10 cellular contexts compared by ENCODE assay signal in genomic region chr10:99775850-99776249, GRCh38. TPM values are rescaled to one million over a fixed set of nuclear protein-coding genes. Genes with fewer than 3 reads are reported as not detected.
DNase-seq lines count a peak whose midpoint lies in the region; ATAC-seq and TF ChIP-seq lines count a peak whose summit lies in the region.
"Had no signal": no experiment of that assay in that cellular context is flagged by ENCODE, and none has a peak within 500 bp of the region (broad histone marks: within the 10 kb centered on the region; RNA-seq: fewer than 3 reads in every experiment).

No MANE protein-coding gene starts in this region.

- no peak overlapping the region for H3K14ac ChIP-seq in neuronal stem cell (ENCODE audit: low read length)

- H3K36me3 ChIP-seq in GM23248 (ENCODE audit: low read depth) (no peaks in the 10 kb centered on the region), SK-N-SH (replicated peaks in 1 of 2; ENCODE audit: control insufficient read depth in 1 of 2, insufficient read depth in 2 of 2, low read length in 1 of 2) (no peaks in the 10 kb centered on the region), neuronal stem cell (replicated peaks in 1 of 2; ENCODE audit: control insufficient read depth in 2 of 2, insufficient read depth in 2 of 2, low read length in 2 of 2) (no peaks in the 10 kb centered on the region)
- H3K36me3 ChIP-seq: lower lobe of right lung had no signal

- H3K9me3 ChIP-seq in GM23248 (ENCODE audit: low read depth) (no peaks in the 10 kb centered on the region), SK-N-SH (no peaks in the 10 kb centered on the region), neuronal stem cell (replicated peaks in 1 of 2; ENCODE audit: control insufficient read depth in 2 of 2, insufficient read depth in 1 of 2, low read depth in 1 of 2, low read length in 2 of 2) (no peaks in the 10 kb centered on the region)
- H3K9me3 ChIP-seq: lower lobe of right lung had no signal

- no peak overlapping the region for H4K8ac ChIP-seq in neuronal stem cell (ENCODE audit: low read depth, low read length)

- H2BK5ac ChIP-seq in neuronal stem cell (ENCODE audit: low read length), result no peak overlapping the region

- H3F3A ChIP-seq in GM23248 (ENCODE audit: insufficient read depth) (peaks cover 35% of the 10 kb centered on the region), SK-N-SH (replicated peaks; ENCODE audit: insufficient read depth) (peaks cover 47% of the 10 kb centered on the region)

- H4K20me1 ChIP-seq in GM23248 (ENCODE audit: insufficient read depth), result no peaks in the 10 kb centered on the region
- H4K20me1 ChIP-seq in SK-N-SH (ENCODE audit: insufficient read depth), result no peaks in the 10 kb centered on the region

- H3K27me3 ChIP-seq in GM23248 (replicated peaks; ENCODE audit: insufficient read depth) (no peaks in the 10 kb centered on the region), SK-N-SH (ENCODE audit: insufficient read depth) (no peaks in the 10 kb centered on the region), neuronal stem cell (ENCODE audit: control insufficient read depth in 3 of 3, insufficient read depth in 3 of 3, low read depth in 1 of 3, low read length in 3 of 3) (no peaks in the 10 kb centered on the region)

- POLR2A ChIA-PET in SK-N-SH (lab: Yijun Ruan, JAX), result no interaction called here

- no peak overlapping the region for H3K4ac ChIP-seq in neuronal stem cell (ENCODE audit: low read length)

- no peak overlapping the region for H4K91ac ChIP-seq in neuronal stem cell (ENCODE audit: low read depth, low read length, poor library complexity)

- H3K9me2 ChIP-seq in GM23248 (ENCODE audit: insufficient read depth) (no peaks in the 10 kb centered on the region), SK-N-SH (no peaks in the 10 kb centered on the region)

- H3K4me1 ChIP-seq in GM23248 (ENCODE audit: insufficient read depth) (peaks cover 50% of the 10 kb centered on the region), SK-N-SH (ENCODE audit: control insufficient read depth in 1 of 2, insufficient read depth in 2 of 2, low read depth in 1 of 2, low read length in 1 of 2) (peaks cover 0 to 34% of the 10 kb centered on the region in 2 experiments; a peak in 1 of 4 replicates), neuronal stem cell (ENCODE audit: control insufficient read depth in 2 of 2, insufficient read depth in 1 of 2, low read depth in 1 of 2, low read length in 2 of 2) (peaks cover 3 to 4% of the 10 kb centered on the region in 2 donors)

- in situ Hi-C loops in GM23248 (cut with MboI), result no loop called here

- no peak overlapping the region for H3K23ac ChIP-seq in neuronal stem cell (ENCODE audit: low read depth, low read length, poor library complexity)

- H2AFZ ChIP-seq in GM23248 (peak overlapping the region; percentile 35), SK-N-SH (ENCODE audit: low read depth) (no peak overlapping the region), neuronal stem cell (ENCODE audit: low read length) (no peak overlapping the region)

- TF ChIP-seq CTCF in SK-N-SH (IDR thresholded peaks at IDR 0.05) (no peak), fibroblast of villous mesenchyme (IDR thresholded peaks at IDR 0.05; ENCODE audit: insufficient read depth, low read depth, low read length) (no peak)

- no peak overlapping the region for H2BK15ac ChIP-seq in neuronal stem cell (ENCODE audit: low read length)

- no peak for TF ChIP-seq RAD21 in SK-N-SH (IDR thresholded peaks at IDR 0.05; ENCODE audit: low read length)

- H3K27ac ChIP-seq in GM23248 (peak overlapping the region; percentile 95), SK-N-SH (ENCODE audit: low read depth in 2 of 2, low read length in 1 of 2) (peak overlapping the region; percentile 70 to 89), neuronal stem cell (replicated peaks; ENCODE audit: low read length) (no peak overlapping the region)
- H3K27ac ChIP-seq: lower lobe of right lung had no signal

- H2BK120ac ChIP-seq in neuronal stem cell (ENCODE audit: low read depth, low read length), result no peak overlapping the region

- H3K18ac ChIP-seq in neuronal stem cell (ENCODE audit: low read length), result no peak overlapping the region

- peak; percentile 92 for DNase-seq in GM23248
- peak; percentile 11 for DNase-seq in SK-N-SH
- DNase-seq in fibroblast of villous mesenchyme (ENCODE audit: low read depth), result peak; percentile 89
- DNase-seq in smooth muscle cell of the brain vasculature (ENCODE audit: low read depth, low spot score), result peak; percentile 23
- no peak for DNase-seq in NCI-H1105 (lab: John Stamatoyannopoulos, UW)
- DNase-seq in nucleus accumbens (lab: John Stamatoyannopoulos, UW), result no peak
- DNase-seq in neuronal stem cell (ENCODE audit: low spot score), result no peak
- DNase-seq: lower lobe of right lung, NCI-H1694 had no signal

- CTCF ChIA-PET in SK-N-SH (lab: Yijun Ruan, JAX), result no interaction called here

- H3K9ac ChIP-seq in GM23248 (peak overlapping the region; percentile 64), SK-N-SH (peak overlapping the region; percentile 29; the same call in 1 of the 2 replicates), neuronal stem cell (ENCODE audit: low read depth, low read length, poor library complexity) (no peak overlapping the region)

- H3K79me2 ChIP-seq in GM23248 (ENCODE audit: insufficient read depth) (no peaks in the 10 kb centered on the region), SK-N-SH (ENCODE audit: insufficient read depth) (no peaks in the 10 kb centered on the region)

- no peak overlapping the region for H2BK12ac ChIP-seq in neuronal stem cell (ENCODE audit: low read length)

- ATAC-seq in GM18511 (IDR thresholded peaks at IDR 0.05; ENCODE audit: unreplicated experiment), result no peak

- H3K4me3 ChIP-seq in GM23248 (peak overlapping the region; percentile 35), SK-N-SH (ENCODE audit: low read depth in 2 of 2, low read length in 1 of 2) (no peak overlapping the region), fibroblast of villous mesenchyme (ENCODE audit: low read depth, low read length) (no peak overlapping the region), neuronal stem cell (ENCODE audit: low read length in 2 of 2) (no peak overlapping the region)
- H3K4me3 ChIP-seq: lower lobe of right lung had no signal

- H3K4me2 ChIP-seq in GM23248 (ENCODE audit: unreplicated experiment) (peak overlapping the region; percentile 72), SK-N-SH (peak overlapping the region; percentile 42; the same call in 1 of the 2 replicates), neuronal stem cell (ENCODE audit: insufficient read depth, low read length, poor library complexity, severe bottlenecking) (no peak overlapping the region)

- TF ChIP-seq EP300 in SK-N-SH (IDR thresholded peaks at IDR 0.05; ENCODE audit: borderline replicate concordance in 1 of 2, low read depth in 1 of 2, low read length in 1 of 2), result peak; percentile 42 to 83; a peak in 2 of 4 replicates

- H3K79me1 ChIP-seq in neuronal stem cell (ENCODE audit: low read depth, low read length), result no peaks in the 10 kb centered on the region

- H2AK5ac ChIP-seq in neuronal stem cell (ENCODE audit: low read depth, low read length), result no peak overlapping the region

TF ChIP-seq in SK-N-SH, 30 proteins besides CTCF, POLR2A, EP300 and RAD21 (continues in another document):
- TF ChIP-seq NFIC (IDR thresholded peaks at IDR 0.05; ENCODE audit: borderline replicate concordance) (peak; percentile 40; the same call in 1 of the 2 replicates), TEAD4 (IDR thresholded peaks at IDR 0.05; ENCODE audit: borderline replicate concordance, insufficient read depth) (peak; percentile 61; the same call in 1 of the 2 replicates), SMC3 (IDR thresholded peaks at IDR 0.05; ENCODE audit: low read depth, low read length) (no peak), POLR2AphosphoS5 (IDR thresholded peaks at IDR 0.05; ENCODE audit: low read depth, low read length) (peak; percentile 67; the same call in 1 of the 2 replicates), YY1 (IDR thresholded peaks at IDR 0.05; ENCODE audit: low read depth) (no peak)
- TF ChIP-seq, protein P1, sequence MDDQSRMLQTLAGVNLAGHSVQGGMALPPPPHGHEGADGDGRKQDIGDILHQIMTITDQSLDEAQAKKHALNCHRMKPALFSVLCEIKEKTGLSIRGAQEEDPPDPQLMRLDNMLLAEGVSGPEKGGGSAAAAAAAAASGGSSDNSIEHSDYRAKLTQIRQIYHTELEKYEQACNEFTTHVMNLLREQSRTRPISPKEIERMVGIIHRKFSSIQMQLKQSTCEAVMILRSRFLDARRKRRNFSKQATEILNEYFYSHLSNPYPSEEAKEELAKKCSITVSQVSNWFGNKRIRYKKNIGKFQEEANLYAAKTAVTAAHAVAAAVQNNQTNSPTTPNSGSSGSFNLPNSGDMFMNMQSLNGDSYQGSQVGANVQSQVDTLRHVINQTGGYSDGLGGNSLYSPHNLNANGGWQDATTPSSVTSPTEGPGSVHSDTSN (IDR thresholded peaks at IDR 0.05), result peak; percentile 80

RNA-seq across cellular contexts. Expression of gene ABCC2, which starts 6.6 kb away (rescaled TPM):
- total RNA-seq in GM23248 (2014; rRNA removed; shearing (Covaris generic)), result under 0.01 and 0.86 TPM in 2 replicates
- polyA plus RNA-seq in GM23248 (2016; fragmentation: Nextera tagmentation; extraction: Ambion mirVana) (0.19 and 0.20 TPM in 2 replicates), SK-N-SH (2012; rRNA removed) (0.48 and 0.52 TPM in 2 replicates)
- polyA plus RNA-seq in SK-N-SH (2012; cell fraction: cytosol; rRNA removed), result 0.51 and 0.53 TPM in 2 replicates
- 1.6 and 2.1 TPM in 2 replicates for polyA plus RNA-seq in SK-N-SH (2012; cell fraction: nucleus; rRNA removed)
- 0.32 and 0.43 TPM in 2 replicates for total RNA-seq in fibroblast of villous mesenchyme
- polyA plus RNA-seq in neuronal stem cell (2013, experiment 1 of 2), result 0.31 TPM
- polyA plus RNA-seq in neuronal stem cell (2013, experiment 2 of 2), result 0.26 TPM

RNA-seq across cellular contexts. Expression of gene CUTC, which starts 43.8 kb away (rescaled TPM):
- total RNA-seq in GM23248 (2014; rRNA removed; shearing (Covaris generic)), result 20.2 and 20.9 TPM in 2 replicates
- polyA plus RNA-seq in GM23248 (2016; fragmentation: Nextera tagmentation; extraction: Ambion mirVana) (25.7 and 28.5 TPM in 2 replicates), SK-N-SH (2012; rRNA removed) (19.4 and 21.1 TPM in 2 replicates)
- polyA plus RNA-seq in SK-N-SH (2012; cell fraction: cytosol; rRNA removed), result 22.5 and 26.7 TPM in 2 replicates
- 13.4 and 20.0 TPM in 2 replicates for polyA plus RNA-seq in SK-N-SH (2012; cell fraction: nucleus; rRNA removed)
- 12.6 and 19.0 TPM in 2 replicates for total RNA-seq in fibroblast of villous mesenchyme
- 20.2 TPM for polyA plus RNA-seq in neuronal stem cell (2013, experiment 1 of 2)
- 20.4 TPM for polyA plus RNA-seq in neuronal stem cell (2013, experiment 2 of 2)

RNA-seq across cellular contexts. Expression of gene COX15, which starts 43.9 kb away (rescaled TPM):
- total RNA-seq in GM23248 (2014; rRNA removed; shearing (Covaris generic)), result 20.3 and 21.4 TPM in 2 replicates
- polyA plus RNA-seq in GM23248 (2016; fragmentation: Nextera tagmentation; extraction: Ambion mirVana) (17.1 and 18.3 TPM in 2 replicates), SK-N-SH (2012; rRNA removed) (20.4 and 26.3 TPM in 2 replicates)
- 22.0 and 23.0 TPM in 2 replicates for polyA plus RNA-seq in SK-N-SH (2012; cell fraction: cytosol; rRNA removed)
- 34.9 and 46.3 TPM in 2 replicates for polyA plus RNA-seq in SK-N-SH (2012; cell fraction: nucleus; rRNA removed)
- 29.0 and 54.0 TPM in 2 replicates for total RNA-seq in fibroblast of villous mesenchyme
- 19.8 TPM for polyA plus RNA-seq in neuronal stem cell (2013, experiment 1 of 2)
- polyA plus RNA-seq in neuronal stem cell (2013, experiment 2 of 2), result 20.1 TPM

Comparison
In these comparisons a context has a peak if more than half of its experiments do, and no peak if none do; other contexts are left out.
1. DNase-seq: peak in GM23248 (single experiment), SK-N-SH (single experiment), fibroblast of villous mesenchyme (single experiment) and smooth muscle cell of the brain vasculature (single experiment); none in NCI-H1105 (single experiment), nucleus accumbens (0 of 56) and neuronal stem cell (single experiment).